1 cellular context compared by ENCODE assay signal in the genomic region with DNA sequence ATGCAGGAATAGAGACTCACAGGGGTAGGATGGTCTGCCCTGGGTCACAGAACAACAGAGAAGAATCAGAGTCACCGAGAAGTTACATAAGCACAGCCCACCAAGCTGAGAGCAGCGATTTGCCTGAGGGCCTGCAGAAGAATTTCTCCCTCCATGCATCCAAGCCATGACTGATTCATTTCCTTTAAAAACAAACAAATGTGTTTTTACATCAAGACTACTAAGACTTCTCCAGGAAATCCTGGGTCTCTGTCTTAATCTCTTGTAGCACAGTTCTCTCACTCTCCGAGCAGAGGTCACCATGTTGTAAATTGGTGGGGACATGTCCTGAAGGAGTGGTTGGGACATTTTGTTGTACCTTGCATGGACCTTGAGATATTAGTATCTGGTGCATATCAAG.
TF ChIP-seq lines count a peak whose summit lies in the region.

No MANE protein-coding gene starts in this region.

TF ChIP-seq in SK-N-SH, 30 proteins besides CTCF, POLR2A, EP300 and RAD21 (continued from another document):
- TF ChIP-seq, protein P1, sequence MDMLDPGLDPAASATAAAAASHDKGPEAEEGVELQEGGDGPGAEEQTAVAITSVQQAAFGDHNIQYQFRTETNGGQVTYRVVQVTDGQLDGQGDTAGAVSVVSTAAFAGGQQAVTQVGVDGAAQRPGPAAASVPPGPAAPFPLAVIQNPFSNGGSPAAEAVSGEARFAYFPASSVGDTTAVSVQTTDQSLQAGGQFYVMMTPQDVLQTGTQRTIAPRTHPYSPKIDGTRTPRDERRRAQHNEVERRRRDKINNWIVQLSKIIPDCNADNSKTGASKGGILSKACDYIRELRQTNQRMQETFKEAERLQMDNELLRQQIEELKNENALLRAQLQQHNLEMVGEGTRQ (IDR thresholded peaks at IDR 0.05; ENCODE audit: borderline replicate concordance, low read depth, low read length), result no peak
- TF ChIP-seq TAF1 (IDR thresholded peaks at IDR 0.05; ENCODE audit: borderline replicate concordance, low read depth, low read length), result no peak
- TF ChIP-seq, protein P2, sequence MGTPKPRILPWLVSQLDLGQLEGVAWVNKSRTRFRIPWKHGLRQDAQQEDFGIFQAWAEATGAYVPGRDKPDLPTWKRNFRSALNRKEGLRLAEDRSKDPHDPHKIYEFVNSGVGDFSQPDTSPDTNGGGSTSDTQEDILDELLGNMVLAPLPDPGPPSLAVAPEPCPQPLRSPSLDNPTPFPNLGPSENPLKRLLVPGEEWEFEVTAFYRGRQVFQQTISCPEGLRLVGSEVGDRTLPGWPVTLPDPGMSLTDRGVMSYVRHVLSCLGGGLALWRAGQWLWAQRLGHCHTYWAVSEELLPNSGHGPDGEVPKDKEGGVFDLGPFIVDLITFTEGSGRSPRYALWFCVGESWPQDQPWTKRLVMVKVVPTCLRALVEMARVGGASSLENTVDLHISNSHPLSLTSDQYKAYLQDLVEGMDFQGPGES (IDR thresholded peaks at IDR 0.05; ENCODE audit: low read depth, low read length), result no peak
- TF ChIP-seq GATA2 (CRISPR knock-in tag; IDR thresholded peaks at IDR 0.05), result no peak
- TF ChIP-seq GABPA (IDR thresholded peaks at IDR 0.05; ENCODE audit: low read depth), result no peak
- no peak for TF ChIP-seq NFIC (IDR thresholded peaks at IDR 0.05; ENCODE audit: borderline replicate concordance)
- no peak for TF ChIP-seq YY1 (IDR thresholded peaks at IDR 0.05; ENCODE audit: low read depth)
- no peak for TF ChIP-seq RCOR1 (IDR thresholded peaks at IDR 0.05; ENCODE audit: low read length)
- no peak for TF ChIP-seq SIN3A (IDR thresholded peaks at IDR 0.05; ENCODE audit: borderline replicate concordance, low read depth, low read length)
- TF ChIP-seq MEF2A (IDR thresholded peaks at IDR 0.05; ENCODE audit: borderline replicate concordance, low read depth), result no peak
- no peak for TF ChIP-seq SMC3 (IDR thresholded peaks at IDR 0.05; ENCODE audit: low read depth, low read length)
- no peak for TF ChIP-seq MXI1 (IDR thresholded peaks at IDR 0.05; ENCODE audit: low read depth, low read length)
- TF ChIP-seq, protein P3, sequence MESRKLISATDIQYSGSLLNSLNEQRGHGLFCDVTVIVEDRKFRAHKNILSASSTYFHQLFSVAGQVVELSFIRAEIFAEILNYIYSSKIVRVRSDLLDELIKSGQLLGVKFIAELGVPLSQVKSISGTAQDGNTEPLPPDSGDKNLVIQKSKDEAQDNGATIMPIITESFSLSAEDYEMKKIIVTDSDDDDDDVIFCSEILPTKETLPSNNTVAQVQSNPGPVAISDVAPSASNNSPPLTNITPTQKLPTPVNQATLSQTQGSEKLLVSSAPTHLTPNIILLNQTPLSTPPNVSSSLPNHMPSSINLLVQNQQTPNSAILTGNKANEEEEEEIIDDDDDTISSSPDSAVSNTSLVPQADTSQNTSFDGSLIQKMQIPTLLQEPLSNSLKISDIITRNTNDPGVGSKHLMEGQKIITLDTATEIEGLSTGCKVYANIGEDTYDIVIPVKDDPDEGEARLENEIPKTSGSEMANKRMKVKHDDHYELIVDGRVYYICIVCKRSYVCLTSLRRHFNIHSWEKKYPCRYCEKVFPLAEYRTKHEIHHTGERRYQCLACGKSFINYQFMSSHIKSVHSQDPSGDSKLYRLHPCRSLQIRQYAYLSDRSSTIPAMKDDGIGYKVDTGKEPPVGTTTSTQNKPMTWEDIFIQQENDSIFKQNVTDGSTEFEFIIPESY (IDR thresholded peaks at IDR 0.05; ENCODE audit: borderline replicate concordance, low read depth), result no peak
